21 cellular contexts compared by ENCODE assay signal in the genomic region with DNA sequence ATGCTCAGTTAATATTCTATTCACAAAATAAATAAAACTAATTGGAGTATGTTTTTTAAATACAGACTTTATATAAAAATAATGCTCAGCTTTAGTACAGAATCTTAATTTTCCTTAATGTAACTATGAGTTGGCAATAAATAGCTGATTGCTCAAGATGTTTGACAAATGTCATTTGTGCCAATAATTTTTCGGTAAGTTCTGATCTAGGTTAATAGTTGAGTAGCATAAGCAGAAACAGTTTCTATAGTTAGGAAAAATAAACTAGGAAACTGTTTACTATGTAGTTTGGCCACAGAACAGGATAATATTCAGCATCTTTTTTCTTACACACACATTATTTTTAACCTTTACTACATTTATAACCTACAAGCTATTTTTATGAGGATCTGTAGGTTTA.
"Had no signal": no experiment of that assay in that cellular context is flagged by ENCODE, and none has a peak within 500 bp of the region (broad histone marks: within the 10 kb centered on the region; RNA-seq: fewer than 3 reads in every experiment).

No MANE protein-coding gene starts in this region.

- H3K4me3 ChIP-seq: MG63, SJSA1, SK-N-MC had no signal

- FAIRE-seq: HTR-8/SVneo had no signal

- DNase-seq: KBM-7, MG63, NCI-H1092 treated with DMSO at 0.1 percent for 48 hours, NCI-H1436, NCI-H187, NCI-H2029, NCI-H2081 treated with DMSO at 0.1 percent for 48 hours, NCI-H2171, NCI-H226, NCI-H446, NCI-H510A, NCI-H524 treated with DMSO at 0.1 percent for 48 hours, NCI-H69, NCI-H774, Right ventricle myocardium superior, RPMI8226, SIG-M5 had no signal

- H3K9me3 ChIP-seq: MG63, SJSA1 had no signal

- H3K27ac ChIP-seq: HL-60, SJSA1, SK-N-MC had no signal

- H3K27me3 ChIP-seq: MG63, SJSA1 had no signal
